ENCODE assay signal across 9 cellular contexts in genomic region chr2:235106874-235107639, GRCh38.
DNase-seq lines count a peak whose midpoint lies in the region; ATAC-seq and TF ChIP-seq lines count a peak whose summit lies in the region.
"Had no signal": no experiment of that assay in that cellular context is flagged by ENCODE, and none has a peak within 500 bp of the region (broad histone marks: within the 10 kb centered on the region; RNA-seq: fewer than 3 reads in every experiment).

No MANE protein-coding gene starts in this region.

- no peaks in the 10 kb centered on the region for H3K36me3 ChIP-seq in adrenal gland (replicated peaks in 1 of 2)
- no peaks in the 10 kb centered on the region for H3K36me3 ChIP-seq in sigmoid colon

- no peak for TF ChIP-seq POLR2A in adrenal gland (IDR thresholded peaks at IDR 0.05)
- TF ChIP-seq POLR2A in sigmoid colon (IDR thresholded peaks at IDR 0.05): no peak

- H3K4me3 ChIP-seq in adrenal gland (no peak overlapping the region), sigmoid colon (no peak overlapping the region)

- ATAC-seq in left ventricle myocardium superior (peak; percentile 84), HG03442 (IDR thresholded peaks at IDR 0.05; ENCODE audit: unreplicated experiment) (no peak), HG03025 (IDR thresholded peaks at IDR 0.05; ENCODE audit: low FRiP score, unreplicated experiment) (no peak)

- no peaks in the 10 kb centered on the region for H3K27me3 ChIP-seq in adrenal gland
- H3K27me3 ChIP-seq in sigmoid colon: no peaks in the 10 kb centered on the region

- no peak overlapping the region for H3K27ac ChIP-seq in adrenal gland
- no peak overlapping the region for H3K27ac ChIP-seq in sigmoid colon
- H3K27ac ChIP-seq: epithelial cell of prostate had no signal

- intact Hi-C loops in adrenal gland (cut with DNase I): loop anchor here (5.0 kb wide), 1 partner anchor 560 kb away; no protein-coding TSS in a partner anchor
- intact Hi-C loops in left ventricle myocardium superior (cut with micrococcal nuclease): no loop called here
- intact Hi-C loops in sigmoid colon (cut with DNase I): no loop called here

- H3K4me1 ChIP-seq in adrenal gland (replicated peaks in 1 of 2) (no peaks in the 10 kb centered on the region), sigmoid colon (no peaks in the 10 kb centered on the region)

- TF ChIP-seq CTCF in adrenal gland (IDR thresholded peaks at IDR 0.05) (peak; percentile 32 to 71 (median 64)), sigmoid colon (IDR thresholded peaks at IDR 0.05) (peak in 3 of 4 experiments; percentile 47 to 50 (median 50))

- no peak for TF ChIP-seq EP300 in sigmoid colon (IDR thresholded peaks at IDR 0.05)

- no peaks in the 10 kb centered on the region for H3K9me3 ChIP-seq in adrenal gland (replicated peaks in 1 of 3)
- H3K9me3 ChIP-seq in sigmoid colon: no peaks in the 10 kb centered on the region

- 54 to 59% (median 55%) methylated on average over 10 of the region's 10 CpGs for WGBS in adrenal gland, 4 donors
- 48 to 59% methylated on average over 10 of the region's 10 CpGs for WGBS in sigmoid colon, 2 donors

- DNase-seq in A172 (ENCODE audit: low spot score) (peak; percentile 86), GM03348 (ENCODE audit: low spot score) (peak; percentile 87), NCI-H2081 (lab: John Stamatoyannopoulos, UW) (peak; percentile 51 to 81), adrenal gland (peak; percentile 51 to 87 (median 65)), left ventricle myocardium superior (peak; percentile 76), sigmoid colon (peak; percentile 71)

Comparison
In these comparisons a context has a peak if more than half of its experiments do, and no peak if none do; other contexts are left out.
1. intact Hi-C loops: an anchor here in adrenal gland (5.0 kb wide); none called in left ventricle myocardium superior and sigmoid colon.